In the genomic region with DNA sequence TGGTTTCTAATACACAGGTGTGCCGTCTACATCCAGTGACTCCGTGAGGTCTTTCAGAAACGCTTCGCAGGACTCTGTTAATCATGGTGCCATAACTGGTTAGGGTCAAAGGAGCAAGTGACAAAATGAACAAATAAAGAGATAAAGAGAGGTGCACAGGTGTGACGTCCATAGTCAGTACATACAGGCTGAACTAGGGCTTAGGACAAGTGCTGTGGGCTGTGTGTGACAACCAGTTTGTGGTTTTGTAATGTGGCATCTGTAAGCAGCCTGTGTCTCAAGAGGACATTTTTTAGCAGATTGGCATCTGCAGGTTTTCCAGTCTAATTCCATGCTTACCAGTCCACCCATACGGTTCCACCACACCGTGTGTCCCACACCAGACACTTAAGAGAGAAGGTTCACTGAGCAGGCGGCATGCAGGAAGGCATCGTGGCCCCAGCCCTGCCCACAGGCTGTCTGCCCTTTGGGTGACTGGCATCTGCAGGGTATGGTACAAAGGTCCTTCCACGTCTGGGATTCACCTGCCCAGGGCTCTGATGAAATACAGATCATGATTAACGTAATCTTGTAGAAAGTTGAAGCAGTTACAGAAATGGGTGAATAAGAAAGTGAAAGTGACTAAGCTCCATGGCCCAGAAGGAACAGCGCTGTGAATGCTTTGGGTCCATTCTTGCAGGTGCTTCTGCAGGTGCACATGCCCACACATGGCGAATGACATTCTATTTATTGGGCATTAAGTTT, we compare ENCODE assay signal across 10 cellular contexts. TPM values are rescaled to one million over a fixed set of nuclear protein-coding genes. Genes with fewer than 3 reads are reported as not detected.
A peak's percentile ranks its signal among the peaks of the same experiment; 100 is the strongest.
DNase-seq lines count a peak whose midpoint lies in the region; ATAC-seq and TF ChIP-seq lines count a peak whose summit lies in the region.
"Had no signal": no experiment of that assay in that cellular context is flagged by ENCODE, and none has a peak within 500 bp of the region (broad histone marks: within the 10 kb centered on the region; RNA-seq: fewer than 3 reads in every experiment).

No MANE protein-coding gene starts in this region.

- H3K79me2 ChIP-seq in MM.1S (ENCODE audit: low read length), result no peaks in the 10 kb centered on the region

- CTCF ChIA-PET in Calu3 (lab: Charles Lee), result no interaction called here
- CTCF ChIA-PET in CD8-positive, alpha-beta memory T cell (lab: Charles Lee), result no interaction called here

- H3K4me3 ChIP-seq in MM.1S (ENCODE audit: low read length), result no peak overlapping the region
- H3K4me3 ChIP-seq in CD8-positive, alpha-beta memory T cell (ENCODE audit: low read length), result no peak overlapping the region
- H3K4me3 ChIP-seq: ascending aorta, K562 had no signal

- H3K4me2 ChIP-seq in MM.1S (ENCODE audit: low read depth, low read length), result no peak overlapping the region

- POLR2A ChIA-PET in CD8-positive, alpha-beta memory T cell (lab: Charles Lee), result no interaction called here

- no peaks in the 10 kb centered on the region for H3K27me3 Mint-ChIP-seq in Calu3 (ENCODE audit: unreplicated experiment)
- H3K27me3 Mint-ChIP-seq in CD8-positive, alpha-beta memory T cell, result no peaks in the 10 kb centered on the region

- ATAC-seq in GM19043 (IDR thresholded peaks at IDR 0.05; ENCODE audit: low read depth, unreplicated experiment) (peak; percentile 71), HG02938 (IDR thresholded peaks at IDR 0.05; ENCODE audit: unreplicated experiment) (peak; percentile 82), left cardiac atrium (no peak)
- ATAC-seq: K562 had no signal

- 0 out of 2 replicates have a peak, but pooled peaks have one; percentile 30 for TF ChIP-seq POLR2A in Raji (IDR thresholded peaks at IDR 0.05; ENCODE audit: insufficient read depth, low read depth, low read length)

- H3K4me3 Mint-ChIP-seq in Calu3 (ENCODE audit: low read depth, unreplicated experiment), result peak overlapping the region; percentile 12
- H3K4me3 Mint-ChIP-seq in CD8-positive, alpha-beta memory T cell, result peak overlapping the region in 2 of 7 donors; percentile 29 to 45

- H4K20me1 ChIP-seq in MM.1S (ENCODE audit: insufficient read depth, low read length), result no peaks in the 10 kb centered on the region

- peak; percentile 6 for DNase-seq in Calu3
- no peak for DNase-seq in left cardiac atrium
- DNase-seq in kidney glomerular epithelial cell (lab: John Stamatoyannopoulos, UW), result no peak
- DNase-seq in MM.1S, result no peak
- no peak for DNase-seq in CD8-positive, alpha-beta memory T cell

- H3K36me3 ChIP-seq in MM.1S (replicated peaks; ENCODE audit: insufficient read depth, low read length), result 0 out of 2 replicates have a peak, but pooled peaks cover 9% of the 10 kb centered on the region
- H3K36me3 ChIP-seq in CD8-positive, alpha-beta memory T cell (ENCODE audit: insufficient read depth, low read length), result no peaks in the 10 kb centered on the region

- no peak for TF ChIP-seq CTCF in Calu3 (IDR thresholded peaks at IDR 0.05; ENCODE audit: unreplicated experiment)
- no peak for TF ChIP-seq CTCF in MM.1S (IDR thresholded peaks at IDR 0.05; ENCODE audit: low read length)

- peak overlapping the region; percentile 62 for H3K27ac Mint-ChIP-seq in Calu3 (ENCODE audit: unreplicated experiment)
- H3K27ac Mint-ChIP-seq in CD8-positive, alpha-beta memory T cell, result peak overlapping the region in 2 of 8 donors; percentile 37 to 60

- intact Hi-C loops in Calu3 (cut with micrococcal nuclease; ENCODE audit: unreplicated experiment), result no loop called here
- intact Hi-C loops in left cardiac atrium (cut with DNase I), result no loop called here

- H3K9me3 ChIP-seq in MM.1S (replicated peaks; ENCODE audit: insufficient read depth, low read length), result no peaks in the 10 kb centered on the region
- no peaks in the 10 kb centered on the region for H3K9me3 ChIP-seq in CD8-positive, alpha-beta memory T cell (ENCODE audit: low read length)

- H3F3A ChIP-seq in MM.1S (ENCODE audit: insufficient read depth, low read length), result no peaks in the 10 kb centered on the region

- H3K27me3 ChIP-seq in MM.1S (replicated peaks; ENCODE audit: insufficient read depth, low read length), result no peaks in the 10 kb centered on the region
- H3K27me3 ChIP-seq in CD8-positive, alpha-beta memory T cell (ENCODE audit: insufficient read depth, low read length, poor library complexity, severe bottlenecking), result no peaks in the 10 kb centered on the region
- H3K27me3 ChIP-seq: ascending aorta had no signal

- no peak overlapping the region for H2AFZ ChIP-seq in MM.1S (ENCODE audit: low read length)

- no peak overlapping the region for H3K27ac ChIP-seq in MM.1S (ENCODE audit: low read length)
- H3K27ac ChIP-seq in CD8-positive, alpha-beta memory T cell (ENCODE audit: low read depth, low read length), result no peak overlapping the region
- H3K27ac ChIP-seq: ascending aorta had no signal

- H3K9me2 ChIP-seq in MM.1S (replicated peaks; ENCODE audit: insufficient read depth, low read length), result no peaks in the 10 kb centered on the region

- peaks cover 10% of the 10 kb centered on the region for H3K9me3 Mint-ChIP-seq in Calu3 (ENCODE audit: low read depth, unreplicated experiment)
- peaks cover 4 to 14% (median 6%) of the 10 kb centered on the region in 5 donors for H3K9me3 Mint-ChIP-seq in CD8-positive, alpha-beta memory T cell

- peaks cover 24% of the 10 kb centered on the region for H3K36me3 Mint-ChIP-seq in Calu3 (ENCODE audit: insufficient read depth, unreplicated experiment)
- peaks cover 25 to 48% (median 33%) of the 10 kb centered on the region in 3 donors for H3K36me3 Mint-ChIP-seq in CD8-positive, alpha-beta memory T cell

- H3K9ac ChIP-seq in MM.1S (ENCODE audit: low read length), result no peak overlapping the region

- no peaks in the 10 kb centered on the region for H3K4me1 ChIP-seq in MM.1S (ENCODE audit: low read length)
- no peaks in the 10 kb centered on the region for H3K4me1 ChIP-seq in CD8-positive, alpha-beta memory T cell (ENCODE audit: insufficient read depth, low read length)
- H3K4me1 ChIP-seq: ascending aorta had no signal

- no TSS peak for BruUV-seq in Calu3 (replicated peaks; lab: Mats Ljungman, UMichigan)

- no peaks in the 10 kb centered on the region for H3K4me1 Mint-ChIP-seq in Calu3 (ENCODE audit: low read depth, unreplicated experiment)
- peaks cover 0 to 12% (median 1%) of the 10 kb centered on the region in 3 donors for H3K4me1 Mint-ChIP-seq in CD8-positive, alpha-beta memory T cell

RNA-seq across cellular contexts. Expression of a gene that starts 26.9 kb away (rescaled TPM):
- 15.6 and 15.9 TPM in 2 replicates for total RNA-seq in Calu3 (2022)
- total RNA-seq in left cardiac atrium, result 1 to 10 TPM; 2.0 to 2.2 TPM
- 10 to 100 TPM; 16.2 to 17.1 TPM for total RNA-seq in CD8-positive, alpha-beta memory T cell
- 7.2 TPM for polyA plus RNA-seq in CD8-positive, alpha-beta memory T cell

RNA-seq across cellular contexts. Expression of a gene that starts 27.3 kb away (rescaled TPM):
- total RNA-seq in Calu3 (2022) (90.7 and 91.2 TPM in 2 replicates), left cardiac atrium (10 to 100 TPM; 23.2 to 29.3 TPM)
- 100 to 1,000 TPM; 120 to 124 TPM for total RNA-seq in CD8-positive, alpha-beta memory T cell
- 40.5 TPM for polyA plus RNA-seq in CD8-positive, alpha-beta memory T cell

RNA-seq across cellular contexts. Expression of a gene that starts 53.1 kb away (rescaled TPM):
- 34.4 and 39.9 TPM in 2 replicates for total RNA-seq in Calu3 (2022)
- total RNA-seq in left cardiac atrium, result 10 to 100 TPM; 12.1 to 14.8 TPM
- 10 to 100 TPM; 25.6 to 28.4 TPM for total RNA-seq in CD8-positive, alpha-beta memory T cell
- 1.1 TPM for polyA plus RNA-seq in CD8-positive, alpha-beta memory T cell

Comparison
In these comparisons a context has a peak if more than half of its experiments do, and no peak if none do; other contexts are left out.
1. ATAC-seq: peak in GM19043 (single experiment) and HG02938 (single experiment); none in left cardiac atrium (0 of 2).